In the genomic region with DNA sequence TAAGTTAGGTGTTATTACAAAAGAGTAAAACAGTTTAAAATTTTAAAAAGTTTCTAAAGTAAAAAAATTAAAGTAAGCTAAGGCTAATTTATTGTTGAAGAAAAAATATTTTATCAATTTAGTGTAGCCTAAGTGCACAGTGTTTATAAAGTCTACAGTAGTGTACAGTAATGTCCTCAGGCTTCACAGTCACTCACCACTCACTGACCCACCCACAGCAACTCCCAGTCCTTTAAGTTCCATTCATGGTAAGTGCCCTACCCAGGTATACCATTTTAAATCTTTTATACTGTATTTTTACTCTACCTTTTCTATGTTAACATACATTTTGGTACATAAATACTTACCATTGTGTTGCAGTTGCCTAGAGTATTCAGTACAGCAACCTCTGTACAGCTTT, we compare ENCODE assay signal across 30 cellular contexts.
"Had no signal": no experiment of that assay in that cellular context is flagged by ENCODE, and none has a peak within 500 bp of the region (broad histone marks: within the 10 kb centered on the region; RNA-seq: fewer than 3 reads in every experiment).

No MANE protein-coding gene starts in this region.

- H3K4me1 ChIP-seq: ascending aorta, esophagus muscularis mucosa, gastroesophageal sphincter, heart right ventricle had no signal

- FAIRE-seq: colon, endothelial cell of umbilical vein had no signal

- H3K36me3 ChIP-seq: ascending aorta, esophagus muscularis mucosa, gastroesophageal sphincter, heart right ventricle had no signal

- H3K9me3 ChIP-seq: ascending aorta, esophagus muscularis mucosa, gastroesophageal sphincter, heart right ventricle had no signal

- ATAC-seq: activated CD4-positive, alpha-beta T cell treated with anti-CD3 and anti-CD28 coated beads for 36 hours; activated CD8-positive, alpha-beta memory T cell treated with anti-CD3 and anti-CD28 coated beads, Interleukin-2, amount 10 ng/mL, durations not matched to agents 7 days and 5 days; activated CD8-positive, alpha-beta T cell treated with anti-CD3 and anti-CD28 coated beads, Interleukin-2, amount 10 ng/mL, durations not matched to agents 7 days and 5 days; activated naive CD4-positive, alpha-beta T cell treated with anti-CD3 and anti-CD28 coated beads, Interleukin-2, amount 50 U/mL, for 72 hours; effector memory CD8-positive, alpha-beta T cell; gastroesophageal sphincter; heart right ventricle; T-helper 17 cell had no signal

- DNase-seq: activated CD4-positive, alpha-beta memory T cell treated with anti-CD3 and anti-CD28 coated beads for 36 hours; activated CD4-positive, alpha-beta T cell treated with anti-CD3 and anti-CD28 coated beads for 36 hours; activated CD4-positive, alpha-beta T cell treated with anti-CD3 and anti-CD28 coated beads, Interleukin-2, amount 10 ng/mL, durations not matched to agents 24 days and 14 days; activated CD4-positive, CD25-positive, alpha-beta regulatory T cell; activated CD4-positive, CD25-positive, alpha-beta regulatory T cell treated with anti-CD3 and anti-CD28 coated beads, Interleukin-2, amount 50 U/mL, for 72 hours; activated CD8-positive, alpha-beta memory T cell treated with anti-CD3 and anti-CD28 coated beads, Interleukin-2, amount 10 ng/mL, durations not matched to agents 7 days and 5 days; activated CD8-positive, alpha-beta memory T cell treated with anti-CD3 and anti-CD28 coated beads, Interleukin-2, amount 50 U/mL, for 4 hours; activated CD8-positive, alpha-beta T cell treated with anti-CD3 and anti-CD28 coated beads, Interleukin-2, amount 10 ng/mL, durations not matched to agents 7 days and 5 days; activated effector memory CD4-positive, alpha-beta T cell treated with anti-CD3 and anti-CD28 coated beads, Interleukin-2, amount 50 U/mL, for 16 hours; activated naive CD4-positive, alpha-beta T cell treated with anti-CD3 and anti-CD28 coated beads, Interleukin-2, amount 10 ng/mL, durations not matched to agents 7 days and 5 days; activated naive CD8-positive, alpha-beta T cell treated with anti-CD3 and anti-CD28 coated beads, Interleukin-2, amount 10 ng/mL, durations not matched to agents 7 days and 5 days; activated T-cell treated with anti-CD3 and anti-CD28 coated beads, Interleukin-2, amount 50 U/mL, for 1 hour; activated T-cell treated with anti-CD3 and anti-CD28 coated beads, Interleukin-2, amount 50 U/mL, for 48 hours; caudate nucleus; cortex of kidney; dermis blood vessel endothelial cell; effector CD4-positive, alpha-beta T cell; effector memory CD8-positive, alpha-beta T cell; erythroblast; foreskin melanocyte; heart right ventricle; T-helper 1 cell; T-helper 17 cell; T1000 had no signal

- H3K27me3 ChIP-seq: ascending aorta, esophagus muscularis mucosa, gastroesophageal sphincter, heart right ventricle had no signal

- H3K27ac ChIP-seq: ascending aorta, esophagus muscularis mucosa, gastroesophageal sphincter, heart right ventricle had no signal

- H3K4me3 ChIP-seq: ascending aorta, esophagus muscularis mucosa, gastroesophageal sphincter, heart right ventricle had no signal
